In the genomic region with DNA sequence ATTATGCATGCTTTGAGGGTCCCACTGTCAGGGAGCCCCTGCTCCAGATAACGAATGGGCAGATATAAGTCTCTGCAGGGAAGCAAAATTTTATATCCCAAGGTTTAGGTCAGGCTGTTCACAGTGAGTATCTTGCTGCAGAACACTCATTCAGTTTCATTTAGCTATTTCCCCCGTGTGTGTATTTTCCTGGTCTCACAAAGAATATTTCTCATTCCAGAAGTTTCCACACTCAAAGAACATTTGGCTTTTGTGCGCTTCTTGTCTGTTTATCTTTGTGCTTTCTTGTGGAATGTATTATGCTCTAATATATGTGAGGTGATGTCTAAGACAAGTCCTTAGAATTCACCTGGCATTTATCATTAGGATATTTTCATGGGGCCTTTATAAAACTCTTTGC, we compare ENCODE assay signal across 22 cellular contexts.
"Had no signal": no experiment of that assay in that cellular context is flagged by ENCODE, and none has a peak within 500 bp of the region (broad histone marks: within the 10 kb centered on the region; RNA-seq: fewer than 3 reads in every experiment).

No MANE protein-coding gene starts in this region.

- ATAC-seq: gastroesophageal sphincter; left cardiac atrium; pancreas; right cardiac atrium; stimulated activated effector memory CD8-positive, alpha-beta T cell treated with anti-CD3 and anti-CD28 coated beads, Interleukin-12 subunit alpha, Interleukin-12 subunit beta, amount 100 ng/mL, for 72 hours; stimulated activated naive CD8-positive, alpha-beta T cell treated with anti-CD3 and anti-CD28 coated beads, Interleukin-15, Interleukin-2, amounts not matched to agents 100 U/mL and 50 U/mL, for 24 hours had no signal

- H3K36me3 Mint-ChIP-seq: immature natural killer cell; naive B cell; stimulated activated effector memory CD8-positive, alpha-beta T cell treated with anti-CD3 and anti-CD28 coated beads, Interleukin-12 subunit alpha, Interleukin-12 subunit beta, amount 100 ng/mL, for 72 hours had no signal

- H3K4me3 Mint-ChIP-seq: immature natural killer cell; naive B cell; stimulated activated effector memory CD8-positive, alpha-beta T cell treated with anti-CD3 and anti-CD28 coated beads, Interleukin-12 subunit alpha, Interleukin-12 subunit beta, amount 100 ng/mL, for 72 hours; type B pancreatic cell had no signal

- H3K36me3 ChIP-seq: esophagus squamous epithelium, gastroesophageal sphincter, left ventricle myocardium inferior, pancreas, suprapubic skin, thyroid gland had no signal

- H3K27ac Mint-ChIP-seq: immature natural killer cell; naive B cell; progenitor cell of endocrine pancreas; stimulated activated effector memory CD8-positive, alpha-beta T cell treated with anti-CD3 and anti-CD28 coated beads, Interleukin-12 subunit alpha, Interleukin-12 subunit beta, amount 100 ng/mL, for 72 hours; type B pancreatic cell had no signal

- H3K4me1 ChIP-seq: left ventricle myocardium inferior, pancreas, thyroid gland had no signal

- H3K9me3 ChIP-seq: esophagus squamous epithelium, gastroesophageal sphincter, left ventricle myocardium inferior, pancreas, suprapubic skin, thyroid gland had no signal

- H3K27me3 ChIP-seq: esophagus squamous epithelium, gastroesophageal sphincter, pancreas, suprapubic skin, thyroid gland had no signal

- H3K27ac ChIP-seq: esophagus squamous epithelium, gastroesophageal sphincter, left ventricle myocardium inferior, pancreas, suprapubic skin, thyroid gland had no signal

- H3K4me3 ChIP-seq: esophagus squamous epithelium, gastroesophageal sphincter, left ventricle myocardium inferior, lung, pancreas, suprapubic skin, thyroid gland had no signal

- DNase-seq: effector memory CD4-positive, alpha-beta T cell; esophagus squamous epithelium; foreskin fibroblast; immature natural killer cell; kidney; left cardiac atrium; left ventricle myocardium inferior; mesenchymal stem cell; naive B cell; occipital lobe; pancreas; right cardiac atrium; stimulated activated CD4-positive, alpha-beta T cell treated with anti-CD3 and anti-CD28 coated beads, Interleukin-4, amount 100 ng/mL, for 1 hour; stimulated activated CD8-positive, alpha-beta memory T cell treated with anti-CD3 and anti-CD28 coated beads, Interleukin-4, amount 100 ng/mL, for 48 hours; stimulated activated naive CD8-positive, alpha-beta T cell treated with anti-CD3 and anti-CD28 coated beads, Interleukin-15, Interleukin-2, amounts not matched to agents 100 U/mL and 50 U/mL, for 24 hours; thyroid gland had no signal

- H3K4me1 Mint-ChIP-seq: immature natural killer cell; naive B cell; stimulated activated effector memory CD8-positive, alpha-beta T cell treated with anti-CD3 and anti-CD28 coated beads, Interleukin-12 subunit alpha, Interleukin-12 subunit beta, amount 100 ng/mL, for 72 hours had no signal

- H3K27me3 Mint-ChIP-seq: progenitor cell of endocrine pancreas had no signal

- H3K9me3 Mint-ChIP-seq: type B pancreatic cell had no signal
